1 cellular context compared by ENCODE assay signal in the genomic region with DNA sequence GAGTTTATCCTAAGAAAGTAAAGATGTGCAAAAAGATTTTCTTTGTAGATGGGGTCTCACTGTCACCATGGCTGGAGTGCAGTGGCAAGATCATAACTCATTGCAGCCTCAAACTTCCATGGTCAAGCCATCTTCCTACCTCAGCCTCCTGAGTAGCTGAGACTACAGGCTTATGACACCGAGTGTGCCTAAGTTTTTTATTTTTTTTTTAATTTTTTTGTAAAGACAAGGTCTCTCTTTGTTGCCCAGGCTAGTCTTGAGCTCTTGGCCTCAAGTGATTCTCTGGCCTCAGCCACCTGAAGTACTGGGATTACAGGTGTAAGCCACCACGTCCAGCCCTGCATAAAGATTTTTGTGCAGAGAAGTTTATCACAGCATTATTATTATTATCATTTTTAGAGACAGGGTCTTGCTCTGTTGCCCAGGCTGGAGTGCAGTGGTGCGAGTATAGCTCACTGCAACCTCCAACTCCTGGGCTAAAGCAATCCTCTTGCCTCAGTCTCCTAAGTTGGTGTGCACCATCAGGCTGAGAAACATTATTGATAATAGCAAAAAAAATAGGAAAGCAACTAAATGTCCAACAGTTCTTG.
TF ChIP-seq lines count a peak whose summit lies in the region.

No MANE protein-coding gene starts in this region.

TF ChIP-seq in H1, 55 proteins besides CTCF, POLR2A, EP300 and RAD21:
- TF ChIP-seq TAF1 (IDR thresholded peaks at IDR 0.05; ENCODE audit: low read depth, low read length) = no peak
- no peak for TF ChIP-seq GABPA (IDR thresholded peaks at IDR 0.05; ENCODE audit: borderline replicate concordance, insufficient read depth, low read length)
- no peak for TF ChIP-seq BCL11A (IDR thresholded peaks at IDR 0.05; ENCODE audit: low read depth in 2 of 2, low read length in 2 of 2)
- no peak for TF ChIP-seq SP4 (IDR thresholded peaks at IDR 0.05; ENCODE audit: low read length)
- TF ChIP-seq SRF (IDR thresholded peaks at IDR 0.05; ENCODE audit: low read depth, low read length) = no peak
- TF ChIP-seq KDM4A (IDR thresholded peaks at IDR 0.05; ENCODE audit: low read depth, low read length, severe bottlenecking) = no peak
- no peak for TF ChIP-seq EZH2 (IDR thresholded peaks at IDR 0.05; ENCODE audit: low read depth, low read length, severe bottlenecking)
- TF ChIP-seq EGR1 (IDR thresholded peaks at IDR 0.05; ENCODE audit: borderline replicate concordance, low read depth, low read length) = no peak
- no peak for TF ChIP-seq HDAC2 (IDR thresholded peaks at IDR 0.05; ENCODE audit: borderline replicate concordance in 1 of 2, low read depth in 2 of 2, low read length in 2 of 2)
- TF ChIP-seq, protein P1, sequence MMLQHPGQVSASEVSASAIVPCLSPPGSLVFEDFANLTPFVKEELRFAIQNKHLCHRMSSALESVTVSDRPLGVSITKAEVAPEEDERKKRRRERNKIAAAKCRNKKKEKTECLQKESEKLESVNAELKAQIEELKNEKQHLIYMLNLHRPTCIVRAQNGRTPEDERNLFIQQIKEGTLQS (IDR thresholded peaks at IDR 0.05; ENCODE audit: insufficient read depth, low read depth, low read length) = no peak
- TF ChIP-seq SIRT6 (IDR thresholded peaks at IDR 0.05; ENCODE audit: low read length) = no peak
- TF ChIP-seq RFX5 (IDR thresholded peaks at IDR 0.05; ENCODE audit: borderline replicate concordance, low read depth, low read length) = no peak
- TF ChIP-seq CBX5 (IDR thresholded peaks at IDR 0.05; ENCODE audit: low read depth, low read length) = no peak
- no peak for TF ChIP-seq PHF8 (conservative IDR thresholded peaks at IDR 0.05; ENCODE audit: low read depth, low read length)
- no peak for TF ChIP-seq FOSL1 (IDR thresholded peaks at IDR 0.05; ENCODE audit: insufficient read depth, low read depth, low read length)
- no peak for TF ChIP-seq NRF1 (IDR thresholded peaks at IDR 0.05; ENCODE audit: low read depth, low read length)
- no peak for TF ChIP-seq GTF2F1 (IDR thresholded peaks at IDR 0.05; ENCODE audit: borderline replicate concordance, low read depth, low read length)
- TF ChIP-seq YY1 (IDR thresholded peaks at IDR 0.05; ENCODE audit: low read depth, low read length) = no peak
- no peak for TF ChIP-seq RBBP5 (IDR thresholded peaks at IDR 0.05; ENCODE audit: borderline replicate concordance, low read depth, low read length)
- no peak for TF ChIP-seq USF2 (IDR thresholded peaks at IDR 0.05; ENCODE audit: low read length)
